Comparison of ENCODE assay signal across 10 cellular contexts in the genomic region with DNA sequence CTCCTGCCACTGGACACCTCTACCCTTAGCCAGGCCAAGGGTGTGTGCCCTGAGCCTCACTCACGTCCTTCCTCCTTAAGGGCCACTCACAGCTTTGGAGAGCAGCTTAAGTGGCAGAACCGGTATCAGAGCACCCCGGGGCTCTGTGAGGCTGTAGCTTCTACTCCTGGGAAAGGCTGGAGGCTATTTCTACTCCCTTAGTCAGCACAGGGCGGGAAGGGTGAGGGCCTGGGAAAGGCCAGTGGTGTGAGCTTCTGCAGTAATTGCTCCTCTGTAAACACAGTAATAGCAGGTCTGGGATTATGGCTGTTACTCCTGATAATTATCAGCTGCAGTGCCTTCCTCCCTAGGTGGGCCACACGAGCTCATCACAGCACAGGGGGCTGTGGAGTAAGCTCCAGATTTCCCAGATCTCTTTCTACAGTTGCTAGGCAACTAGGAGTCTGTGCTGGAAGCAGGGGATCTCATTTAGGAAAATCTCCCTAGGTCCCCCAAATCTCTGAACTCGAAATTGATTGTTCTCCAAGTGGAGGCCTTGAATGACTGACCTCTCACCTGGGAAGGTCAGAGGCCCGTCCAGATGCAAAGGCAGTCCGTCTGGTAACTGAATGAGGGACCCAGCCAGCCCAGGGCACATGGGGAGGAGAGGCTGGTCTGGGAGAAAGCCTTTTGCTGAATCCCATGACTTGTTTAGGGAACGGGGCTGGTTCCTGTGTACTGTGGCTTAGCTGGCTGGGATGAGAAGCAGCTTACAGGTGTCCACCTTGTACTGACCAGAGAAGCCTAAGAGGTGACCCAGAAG. TPM values are rescaled to one million over a fixed set of nuclear protein-coding genes. Genes with fewer than 3 reads are reported as not detected.
DNase-seq lines count a peak whose midpoint lies in the region; ATAC-seq and TF ChIP-seq lines count a peak whose summit lies in the region.
"Had no signal": no experiment of that assay in that cellular context is flagged by ENCODE, and none has a peak within 500 bp of the region (broad histone marks: within the 10 kb centered on the region; RNA-seq: fewer than 3 reads in every experiment).

No MANE protein-coding gene starts in this region.

- no peaks in the 10 kb centered on the region for H3K36me3 ChIP-seq in ovary

- peaks cover 42% of the 10 kb centered on the region for H3K4me1 Mint-ChIP-seq in osteocyte (ENCODE audit: unreplicated experiment)
- H3K4me1 Mint-ChIP-seq in natural killer cell treated with Interleukin-12 subunit alpha and Interleukin-12 subunit beta and Interleukin-15 and Interleukin-18, amount 100 ng/mL, for 72 hours (ENCODE audit: low read depth in 2 of 2), result peaks cover 0 to 14% of the 10 kb centered on the region in 2 donors

- TF ChIP-seq CTCF in osteocyte (IDR thresholded peaks at IDR 0.05), result no peak
- TF ChIP-seq CTCF in ovary (IDR thresholded peaks at IDR 0.05), result no peak

- no peaks in the 10 kb centered on the region for H3K27me3 ChIP-seq in ovary

- WGBS in ovary, 3 donors, result 59 to 68% (median 60%) methylated on average over 9 of the region's 9 CpGs

- peak overlapping the region; percentile 75 for H3K27ac ChIP-seq in cingulate gyrus (ENCODE audit: low read depth, low read length)
- H3K27ac ChIP-seq in ovary, result no peak overlapping the region

- no peaks in the 10 kb centered on the region for H3K9me3 ChIP-seq in ovary

- no peaks in the 10 kb centered on the region for H3K27me3 Mint-ChIP-seq in osteocyte (ENCODE audit: unreplicated experiment)
- H3K27me3 Mint-ChIP-seq in natural killer cell treated with Interleukin-12 subunit alpha and Interleukin-12 subunit beta and Interleukin-15 and Interleukin-18, amount 100 ng/mL, for 72 hours, result peaks cover 0 to 5% of the 10 kb centered on the region in 2 donors

- H3K9me3 Mint-ChIP-seq in osteocyte (ENCODE audit: unreplicated experiment), result no peaks in the 10 kb centered on the region
- H3K9me3 Mint-ChIP-seq in natural killer cell treated with Interleukin-12 subunit alpha and Interleukin-12 subunit beta and Interleukin-15 and Interleukin-18, amount 100 ng/mL, for 72 hours, result no peaks in the 10 kb centered on the region

- intact Hi-C loops in ovary (cut with DNase I), result no loop called here

- DNase-seq in EH (ENCODE audit: low read depth), result peak; percentile 95
- peak; percentile 96 for DNase-seq in NCI-H146 (lab: John Stamatoyannopoulos, UW)
- DNase-seq in osteocyte (ENCODE audit: extremely low spot score, unreplicated experiment), result no peak
- DNase-seq in activated CD8-positive, alpha-beta memory T cell treated with anti-CD3 and anti-CD28 coated beads, Interleukin-2, amount 50 U/mL, for 48 hours, result no peak
- DNase-seq in ovary, result no peak
- no peak for DNase-seq in natural killer cell treated with Interleukin-12 subunit alpha and Interleukin-12 subunit beta and Interleukin-15 and Interleukin-18, amount 100 ng/mL, for 72 hours (ENCODE audit: low spot score)
- no peak for DNase-seq in effector CD8-positive, alpha-beta T cell (lab: John Stamatoyannopoulos, UW)
- DNase-seq: activated T-cell treated with anti-CD3 and anti-CD28 coated beads for 4 hours, RPMI8226 had no signal

- ATAC-seq in natural killer cell treated with Interleukin-12 subunit alpha and Interleukin-12 subunit beta and Interleukin-15 and Interleukin-18, amount 100 ng/mL, for 72 hours, result no peak

- no peak overlapping the region for H3K4me3 Mint-ChIP-seq in osteocyte (ENCODE audit: unreplicated experiment)
- H3K4me3 Mint-ChIP-seq in natural killer cell treated with Interleukin-12 subunit alpha and Interleukin-12 subunit beta and Interleukin-15 and Interleukin-18, amount 100 ng/mL, for 72 hours, result no peak overlapping the region

- H3K4me3 ChIP-seq in ovary, result no peak overlapping the region

- peak overlapping the region; percentile 82 for H3K27ac Mint-ChIP-seq in osteocyte (ENCODE audit: unreplicated experiment)
- H3K27ac Mint-ChIP-seq in natural killer cell treated with Interleukin-12 subunit alpha and Interleukin-12 subunit beta and Interleukin-15 and Interleukin-18, amount 100 ng/mL, for 72 hours, result no peak overlapping the region

- H3K36me3 Mint-ChIP-seq in osteocyte (ENCODE audit: unreplicated experiment), result no peaks in the 10 kb centered on the region
- H3K36me3 Mint-ChIP-seq in natural killer cell treated with Interleukin-12 subunit alpha and Interleukin-12 subunit beta and Interleukin-15 and Interleukin-18, amount 100 ng/mL, for 72 hours, result no peaks in the 10 kb centered on the region

- no peaks in the 10 kb centered on the region for H3K4me1 ChIP-seq in ovary (ENCODE audit: insufficient read depth)

- no peak for TF ChIP-seq POLR2A in ovary (IDR thresholded peaks at IDR 0.05)

- no peak for TF ChIP-seq EP300 in ovary (IDR thresholded peaks at IDR 0.05)

RNA-seq across cellular contexts. Expression of gene IER5, which starts 29.3 kb away (rescaled TPM):
- 29.8 and 32.2 TPM in 2 replicates for total RNA-seq in osteocyte
- total RNA-seq in ovary, result 10 to 100 TPM in 1 of 7 donors, 1 to 10 TPM in 6; 2.7 to 43.4 (median 6.8) TPM
- 1 to 10 TPM; 2.5 to 5.7 TPM for polyA plus RNA-seq in ovary
- total RNA-seq in natural killer cell treated with Interleukin-12 subunit alpha and Interleukin-12 subunit beta and Interleukin-15 and Interleukin-18, amount 100 ng/mL, for 72 hours, result 10 to 100 TPM; 57.1 to 91.7 TPM

Comparison
In these comparisons a context has a peak if more than half of its experiments do, and no peak if none do; other contexts are left out.
1. DNase-seq: peak in EH (single experiment) and NCI-H146 (single experiment); none in osteocyte (single experiment), activated CD8-positive, alpha-beta memory T cell treated with anti-CD3 and anti-CD28 coated beads, Interleukin-2, amount 50 U/mL, for 48 hours (single experiment), ovary (0 of 5), natural killer cell treated with Interleukin-12 subunit alpha and Interleukin-12 subunit beta and Interleukin-15 and Interleukin-18, amount 100 ng/mL, for 72 hours (single experiment) and effector CD8-positive, alpha-beta T cell (single experiment).